8 cellular contexts compared by ENCODE assay signal in genomic region chr5:75717082-75717922, GRCh38. TPM values are rescaled to one million over a fixed set of nuclear protein-coding genes. Genes with fewer than 3 reads are reported as not detected.
DNase-seq lines count a peak whose midpoint lies in the region; ATAC-seq, FAIRE-seq and TF ChIP-seq lines count a peak whose summit lies in the region.

A gene with protein sequence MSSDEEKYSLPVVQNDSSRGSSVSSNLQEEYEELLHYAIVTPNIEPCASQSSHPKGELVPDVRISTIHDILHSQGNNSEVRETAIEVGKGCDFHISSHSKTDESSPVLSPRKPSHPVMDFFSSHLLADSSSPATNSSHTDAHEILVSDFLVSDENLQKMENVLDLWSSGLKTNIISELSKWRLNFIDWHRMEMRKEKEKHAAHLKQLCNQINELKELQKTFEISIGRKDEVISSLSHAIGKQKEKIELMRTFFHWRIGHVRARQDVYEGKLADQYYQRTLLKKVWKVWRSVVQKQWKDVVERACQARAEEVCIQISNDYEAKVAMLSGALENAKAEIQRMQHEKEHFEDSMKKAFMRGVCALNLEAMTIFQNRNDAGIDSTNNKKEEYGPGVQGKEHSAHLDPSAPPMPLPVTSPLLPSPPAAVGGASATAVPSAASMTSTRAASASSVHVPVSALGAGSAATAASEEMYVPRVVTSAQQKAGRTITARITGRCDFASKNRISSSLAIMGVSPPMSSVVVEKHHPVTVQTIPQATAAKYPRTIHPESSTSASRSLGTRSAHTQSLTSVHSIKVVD (minus strand): TSS chr5:75717437. CDS start chr5:75712937, 4,500 bp downstream.

- TF ChIP-seq CTCF in GM12875 (IDR thresholded peaks at IDR 0.05; ENCODE audit: borderline replicate concordance, insufficient read depth, low read depth, low read length) (no peak), pancreas (IDR thresholded peaks at IDR 0.05) (no peak), tibial artery (IDR thresholded peaks at IDR 0.05) (no peak)

- H3K27ac ChIP-seq in pancreas (peak within 1 kb of the TSS; percentile 68 to 87 (median 82)), tibial artery (peak within 1 kb of the TSS; percentile 79 to 83)

- 8 to 9% methylated on average over 51 of the region's 51 CpGs for WGBS in pancreas, 2 donors

- peak within 1 kb of the TSS; percentile 85 for H3K9ac ChIP-seq in adipocyte (ENCODE audit: low read length)

- H3K27me3 ChIP-seq in adipocyte (replicated peaks; ENCODE audit: control insufficient read depth, insufficient read depth, low read length) (peaks cover 3% of the 10 kb centered on the region), pancreas (no peaks in the 10 kb centered on the region), tibial artery (no peaks in the 10 kb centered on the region)

- intact Hi-C loops in Right ventricle myocardium superior (cut with DNase I) (no loop called here), pancreas (cut with DNase I) (no loop called here), tibial artery (cut with DNase I; ENCODE audit: low total_unique reads) (loop anchor here (2.0 kb wide), 1 partner anchor 205 kb away; no protein-coding TSS in a partner anchor)

- H3K4me1 ChIP-seq in adipocyte (ENCODE audit: control insufficient read depth, insufficient read depth, low read length) (peaks cover 8% of the 10 kb centered on the region), pancreas (peaks cover 0 to 11% (median 0%) of the 10 kb centered on the region in 3 donors), tibial artery (peaks cover 0 to 12% (median 12%) of the 10 kb centered on the region in 4 donors)

- DNase-seq in NCI-H1436 (lab: John Stamatoyannopoulos, UW): peak; percentile 97
- DNase-seq in T follicular helper cell (ENCODE audit: low read depth): peak; percentile 96
- peak; percentile 98 for DNase-seq in adipocyte (ENCODE audit: low read depth)
- DNase-seq in Right ventricle myocardium superior: peak; percentile 97
- DNase-seq in pancreas: peak; percentile 95 to 99 (median 98)
- DNase-seq in tibial artery: peak; percentile 95 to 99

- H3K36me3 ChIP-seq in adipocyte (ENCODE audit: control insufficient read depth, insufficient read depth, low read length, severe bottlenecking): no peaks in the 10 kb centered on the region
- no peaks in the 10 kb centered on the region for H3K36me3 ChIP-seq in pancreas
- peaks cover 0 to 4% (median 3%) of the 10 kb centered on the region in 3 donors for H3K36me3 ChIP-seq in tibial artery

- H3K4me3 ChIP-seq in GM12875 (ENCODE audit: low read depth, low read length) (peak within 1 kb of the TSS; percentile 77), adipocyte (ENCODE audit: low read length) (peak within 1 kb of the TSS; percentile 90), pancreas (peak within 1 kb of the TSS; percentile 68 to 89 (median 84)), tibial artery (peak within 1 kb of the TSS; percentile 73 to 75)

- ATAC-seq in HG02798 (IDR thresholded peaks at IDR 0.05; ENCODE audit: poor library complexity, unreplicated experiment): peak; percentile 95
- peak; percentile 100 for ATAC-seq in Right ventricle myocardium superior (ENCODE audit: poor library complexity)
- ATAC-seq in pancreas: peak; percentile 97 to 99 (median 98)

- peak; percentile 86 for FAIRE-seq in pancreas (lab: Jason Lieb, UNC)

- H3K9me3 ChIP-seq in adipocyte (ENCODE audit: control insufficient read depth, low read length) (no peaks in the 10 kb centered on the region), pancreas (no peaks in the 10 kb centered on the region), tibial artery (no peaks in the 10 kb centered on the region)

RNA-seq across cellular contexts. Expression of the gene that starts here (rescaled TPM):
- total RNA-seq in Right ventricle myocardium superior (2.3 TPM), pancreas (1 to 10 TPM; 2.6 to 5.5 (median 4.0) TPM)
- 1 to 10 TPM; 5.7 to 6.9 TPM for polyA plus RNA-seq in pancreas

Comparison
In these comparisons a context has a peak if more than half of its experiments do, and no peak if none do; other contexts are left out.
1. Peak in every context shown above with its lines: DNase-seq, ATAC-seq, H3K4me3 ChIP-seq and H3K27ac ChIP-seq.